29 cellular contexts compared by ENCODE assay signal in genomic region chr14:30569216-30569902, GRCh38. TPM values are rescaled to one million over a fixed set of nuclear protein-coding genes. Genes with fewer than 3 reads are reported as not detected.
DNase-seq lines count a peak whose midpoint lies in the region; FAIRE-seq and TF ChIP-seq lines count a peak whose summit lies in the region.
"Had no signal": no experiment of that assay in that cellular context is flagged by ENCODE, and none has a peak within 500 bp of the region (broad histone marks: within the 10 kb centered on the region; RNA-seq: fewer than 3 reads in every experiment).

No MANE protein-coding gene starts in this region.

- no peak overlapping the region for H2BK20ac ChIP-seq in H1 (ENCODE audit: low read length)

- no peak overlapping the region for H3K23ac ChIP-seq in H1 (ENCODE audit: insufficient read length)

- H3K36me3 ChIP-seq in mammary epithelial cell (ENCODE audit: insufficient read depth, low read length) (peaks cover 2% of the 10 kb centered on the region), H1 (ENCODE audit: control insufficient read depth in 2 of 4, insufficient read depth in 4 of 4, low read length in 3 of 4) (no peaks in the 10 kb centered on the region; a peak in 1 of 8 replicates)
- H3K36me3 ChIP-seq: brain microvascular endothelial cell, colonic mucosa, SJCRH30, vagina had no signal

- H3K9me3 Mint-ChIP-seq in MCF 10A (ENCODE audit: unreplicated experiment) (peaks cover 6% of the 10 kb centered on the region), progenitor cell of endocrine pancreas (ENCODE audit: low read depth) (peaks cover 7% of the 10 kb centered on the region)
- no peaks in the 10 kb centered on the region for H3K9me3 Mint-ChIP-seq in activated CD4-positive, alpha-beta memory T cell treated with anti-CD3 and anti-CD28 coated beads for 36 hours
- H3K9me3 Mint-ChIP-seq: activated T-cell treated with anti-CD3 and anti-CD28 coated beads, Interleukin-2, amount 50 U/mL, for 72 hours had no signal

- H3K9me3 ChIP-seq in mammary epithelial cell (replicated peaks; ENCODE audit: insufficient read depth, low read length) (no peaks in the 10 kb centered on the region), H1 (ENCODE audit: insufficient read depth in 2 of 2, low read depth in 1 of 2, low read length in 1 of 2) (no peaks in the 10 kb centered on the region)
- H3K9me3 ChIP-seq: colonic mucosa, SJCRH30, vagina had no signal

- H3K27me3 ChIP-seq in mammary epithelial cell (ENCODE audit: insufficient read depth, low read length) (no peaks in the 10 kb centered on the region), H1 (replicated peaks in 1 of 4; ENCODE audit: control insufficient read depth in 3 of 4, extremely low read depth in 1 of 4, insufficient read depth in 3 of 4, low read length in 3 of 4) (no peaks in the 10 kb centered on the region)
- H3K27me3 ChIP-seq: BLaER1, brain microvascular endothelial cell, colonic mucosa, SJCRH30, vagina had no signal

- H3K4me2 ChIP-seq in mammary epithelial cell (ENCODE audit: insufficient read depth, low read depth, low read length) = no peak overlapping the region
- H3K4me2 ChIP-seq in H1 (ENCODE audit: insufficient read depth in 1 of 2, low read depth in 2 of 2, low read length in 2 of 2) = no peak overlapping the region; a peak in 2 of 4 replicates
- H3K4me2 ChIP-seq: BLaER1, smooth muscle cell had no signal

- no peak overlapping the region for H3K56ac ChIP-seq in H1 (replicated peaks; ENCODE audit: insufficient read length, low read depth, low read length)

- H3K4me3 ChIP-seq in mammary epithelial cell (replicated peaks in 1 of 3; ENCODE audit: insufficient read depth in 1 of 3, low read depth in 2 of 3, low read length in 3 of 3) = no peak overlapping the region
- H3K4me3 ChIP-seq in H1 (ENCODE audit: extremely low read depth in 1 of 4, insufficient read depth in 2 of 4, low read depth in 3 of 4, low read length in 4 of 4) = no peak overlapping the region
- H3K4me3 ChIP-seq: BLaER1, colonic mucosa, SJCRH30, smooth muscle cell, vagina had no signal

- TF ChIP-seq RAD21 in H1 (IDR thresholded peaks at IDR 0.05 in 1 of 2, conservative IDR thresholded peaks at IDR 0.05 in 1 of 2; ENCODE audit: low read depth in 2 of 2, low read length in 2 of 2) = no peak

- DNase-seq in MCF 10A (ENCODE audit: unreplicated experiment) = no peak
- DNase-seq in mammary epithelial cell = no peak
- peak; percentile 85 for DNase-seq in NCI-H82 treated with DMSO at 0.1 percent for 48 hours (lab: John Stamatoyannopoulos, UW; ENCODE audit: unreplicated experiment)
- DNase-seq in H1 (ENCODE audit: low read depth in 1 of 2, low spot score in 2 of 2) = no peak
- no peak for DNase-seq in progenitor cell of endocrine pancreas (ENCODE audit: low spot score, unreplicated experiment)
- DNase-seq in head of caudate nucleus = no peak
- no peak for DNase-seq in SW480 (ENCODE audit: low spot score)
- DNase-seq in activated CD4-positive, alpha-beta memory T cell treated with anti-CD3 and anti-CD28 coated beads for 36 hours = no peak
- DNase-seq: activated T-cell treated with anti-CD3 and anti-CD28 coated beads, Interleukin-2, amount 50 U/mL, for 72 hours; brain microvascular endothelial cell; colonic mucosa; DMS 273 treated with DMSO at 0.1 percent for 48 hours; HCEC 1CT; hippocampal formation; KBM-7; naive thymus-derived CD4-positive, alpha-beta T cell; NCI-H2081 treated with DMSO at 0.1 percent for 48 hours; NCI-H510A treated with DMSO at 0.1 percent for 48 hours; SJCRH30; substantia nigra; T-helper 9 cell had no signal

- POLR2A ChIA-PET in MCF 10A (lab: Yijun Ruan, JAX) (interaction anchor here (1.0 to 2.6 kb wide), 3 partner anchors 9 to 11 kb away, joined by 3 to 10 read pairs (median 6); partner anchors contain the start of gene G2E3), H1 (lab: Charles Lee; ENCODE audit: partially characterized antibody) (no interaction called here)
- POLR2A ChIA-PET in activated CD4-positive, alpha-beta memory T cell treated with anti-CD3 and anti-CD28 coated beads for 36 hours (lab: Charles Lee) = no interaction called here

- no peak overlapping the region for H2BK5ac ChIP-seq in H1 (ENCODE audit: low read depth, low read length)

- H3K27ac ChIP-seq in mammary epithelial cell (ENCODE audit: insufficient read depth, low read depth, low read length) (no peak overlapping the region), H1 (ENCODE audit: low read depth, low read length) (no peak overlapping the region)
- H3K27ac ChIP-seq: BLaER1, brain microvascular endothelial cell, colonic mucosa, HL-60, SJCRH30, vagina had no signal

- no peak overlapping the region for H2AFZ ChIP-seq in mammary epithelial cell (ENCODE audit: low read depth, low read length)
- H2AFZ ChIP-seq in H1 (ENCODE audit: low read length) = no peak overlapping the region

- WGBS in mammary epithelial cell (ENCODE audit: low coverage, missing lambda C conversion rate) = 88% methylated on average over 2 of the region's 2 CpGs
- 62% methylated on average over 2 of the region's 2 CpGs; no CpG with 5 or more reads in 1 of the 2 experiments for WGBS in H1 (ENCODE audit: extremely low coverage in 1 of 2, insufficient coverage in 1 of 2, insufficient read length in 1 of 2, insufficient replicate concordance in 2 of 2, low coverage in 1 of 2, low lambda C conversion rate in 2 of 2, missing lambda C conversion rate in 1 of 2), 2 experiments

- TF ChIP-seq POLR2A in H1 (IDR thresholded peaks at IDR 0.05; ENCODE audit: control extremely low read depth in 1 of 2, low read depth in 2 of 2, low read length in 2 of 2) = no peak

- in situ Hi-C loops in mammary epithelial cell (cut with MboI; ENCODE audit: low sequenced_read_pairs in 2 of 2) = no loop called here

- no peak for TF ChIP-seq CTCF in MCF 10A (IDR thresholded peaks at IDR 0.05; ENCODE audit: unreplicated experiment)
- no peak for TF ChIP-seq CTCF in mammary epithelial cell (conservative IDR thresholded peaks at IDR 0.05 in 1 of 2, IDR thresholded peaks at IDR 0.05 in 1 of 2; ENCODE audit: extremely low read depth in 1 of 2, insufficient read depth in 1 of 2, low read depth in 1 of 2, low read length in 2 of 2)
- TF ChIP-seq CTCF in H1 (IDR thresholded peaks at IDR 0.05; ENCODE audit: control extremely low read depth in 1 of 3, insufficient read depth in 1 of 3, low read depth in 1 of 3, low read length in 3 of 3) = no peak
- no peak for TF ChIP-seq CTCF in progenitor cell of endocrine pancreas (IDR thresholded peaks at IDR 0.05; ENCODE audit: unreplicated experiment)

- H3K27ac Mint-ChIP-seq in MCF 10A (ENCODE audit: low read depth, unreplicated experiment) = peak overlapping the region; percentile 52
- peak overlapping the region; percentile 34 for H3K27ac Mint-ChIP-seq in progenitor cell of endocrine pancreas
- no peak overlapping the region for H3K27ac Mint-ChIP-seq in activated CD4-positive, alpha-beta memory T cell treated with anti-CD3 and anti-CD28 coated beads for 36 hours
- H3K27ac Mint-ChIP-seq: activated naive CD8-positive, alpha-beta T cell; activated T-cell treated with anti-CD3 and anti-CD28 coated beads, Interleukin-2, amount 50 U/mL, for 72 hours had no signal

- H3K36me3 Mint-ChIP-seq in MCF 10A (ENCODE audit: insufficient read depth, unreplicated experiment) (peaks cover 7% of the 10 kb centered on the region), progenitor cell of endocrine pancreas (ENCODE audit: insufficient read depth) (peaks cover 8% of the 10 kb centered on the region)
- peaks cover 4% of the 10 kb centered on the region for H3K36me3 Mint-ChIP-seq in activated CD4-positive, alpha-beta memory T cell treated with anti-CD3 and anti-CD28 coated beads for 36 hours

- peaks cover 6% of the 10 kb centered on the region for H4K20me1 ChIP-seq in mammary epithelial cell (ENCODE audit: insufficient read depth, low read length)
- peaks cover 20 to 35% of the 10 kb centered on the region in 2 experiments for H4K20me1 ChIP-seq in H1 (replicated peaks in 1 of 2; ENCODE audit: control insufficient read depth in 1 of 2, insufficient read depth in 2 of 2, low read length in 2 of 2)

- no peak overlapping the region for H2BK120ac ChIP-seq in H1 (replicated peaks; ENCODE audit: low read depth, low read length)

- H4K8ac ChIP-seq in H1 (ENCODE audit: extremely low read depth, insufficient read depth, low read length) = no peak overlapping the region

- BruUV-seq in MCF 10A (replicated peaks; lab: Mats Ljungman, UMichigan) (no TSS peak), mammary epithelial cell (replicated peaks; lab: Mats Ljungman, UMichigan) (no TSS peak)

- H3K27me3 Mint-ChIP-seq in MCF 10A (ENCODE audit: insufficient read depth, unreplicated experiment) = no peaks in the 10 kb centered on the region
- H3K27me3 Mint-ChIP-seq in progenitor cell of endocrine pancreas = no peaks in the 10 kb centered on the region
- no peaks in the 10 kb centered on the region for H3K27me3 Mint-ChIP-seq in activated CD4-positive, alpha-beta memory T cell treated with anti-CD3 and anti-CD28 coated beads for 36 hours
- H3K27me3 Mint-ChIP-seq: activated naive CD8-positive, alpha-beta T cell; naive thymus-derived CD4-positive, alpha-beta T cell had no signal

- dilution Hi-C loops in mammary epithelial cell (cut with HindIII; ENCODE audit: low sequenced_read_pairs) = no loop called here

- no peak overlapping the region for H3K18ac ChIP-seq in H1 (ENCODE audit: extremely low read depth, low read length)

- peak; percentile 42 for FAIRE-seq in H1 (lab: Jason Lieb, UNC)
- FAIRE-seq: endometrium, GM12892, keratinocyte had no signal

- H3K4me3 Mint-ChIP-seq in MCF 10A (ENCODE audit: unreplicated experiment) = no peak overlapping the region
- H3K4me3 Mint-ChIP-seq in progenitor cell of endocrine pancreas (ENCODE audit: low read depth) = no peak overlapping the region
- no peak overlapping the region for H3K4me3 Mint-ChIP-seq in activated CD4-positive, alpha-beta memory T cell treated with anti-CD3 and anti-CD28 coated beads for 36 hours
- H3K4me3 Mint-ChIP-seq: activated naive CD8-positive, alpha-beta T cell; activated T-cell treated with anti-CD3 and anti-CD28 coated beads, Interleukin-2, amount 50 U/mL, for 72 hours had no signal

- no peak overlapping the region for H4K5ac ChIP-seq in H1 (ENCODE audit: insufficient read length, low read depth, low read length)

- CTCF ChIA-PET in MCF 10A (lab: Yijun Ruan, JAX) = interaction anchor here (0.6 kb wide), 1 partner anchor 12 kb away, joined by 3 read pairs; no protein-coding TSS in a partner anchor
- CTCF ChIA-PET in mammary epithelial cell (lab: Charles Lee; ENCODE audit: low non-redundant PET) = no interaction called here
- CTCF ChIA-PET in H1 (lab: Charles Lee; ENCODE audit: partially characterized antibody) = no interaction called here
- CTCF ChIA-PET in activated CD4-positive, alpha-beta memory T cell treated with anti-CD3 and anti-CD28 coated beads for 36 hours (lab: Charles Lee) = no interaction called here

- no peak for TF ChIP-seq EP300 in H1 (IDR thresholded peaks at IDR 0.05; ENCODE audit: borderline replicate concordance in 1 of 2, low read depth in 2 of 2, low read length in 2 of 2)

- H2BK12ac ChIP-seq in H1 (ENCODE audit: low read depth, low read length) = no peak overlapping the region

- H4K91ac ChIP-seq in H1 (replicated peaks; ENCODE audit: insufficient read length, low read length) = no peak overlapping the region

- peaks cover 99% of the 10 kb centered on the region for H3K79me2 ChIP-seq in mammary epithelial cell (ENCODE audit: insufficient read depth, low read length)
- H3K79me2 ChIP-seq in H1 (ENCODE audit: control insufficient read depth in 1 of 2, insufficient read depth in 2 of 2, low read length in 2 of 2) = peaks cover 45 to 100% of the 10 kb centered on the region in 2 experiments

- H3K79me1 ChIP-seq in H1 (ENCODE audit: low read depth, low read length) = peaks cover 4% of the 10 kb centered on the region; the same call in 1 of the 2 replicates

- intact Hi-C loops in MCF 10A (cut with micrococcal nuclease) = no loop called here
- intact Hi-C loops in mammary epithelial cell (cut with micrococcal nuclease) = no loop called here
- intact Hi-C loops in head of caudate nucleus (cut with DNase I) = no loop called here
- intact Hi-C loops in activated CD4-positive, alpha-beta memory T cell treated with anti-CD3 and anti-CD28 coated beads for 36 hours (cut with micrococcal nuclease) = no loop called here

- no peak overlapping the region for H3K4ac ChIP-seq in H1 (replicated peaks; ENCODE audit: insufficient read length, low read depth, low read length)

- no peak overlapping the region for H3K14ac ChIP-seq in H1 (ENCODE audit: insufficient read length)

- H3K4me1 Mint-ChIP-seq in MCF 10A (ENCODE audit: insufficient read depth, unreplicated experiment) = peaks cover 71% of the 10 kb centered on the region
- H3K4me1 Mint-ChIP-seq in progenitor cell of endocrine pancreas (ENCODE audit: low read depth) = peaks cover 19% of the 10 kb centered on the region
- peaks cover 79% of the 10 kb centered on the region for H3K4me1 Mint-ChIP-seq in activated CD4-positive, alpha-beta memory T cell treated with anti-CD3 and anti-CD28 coated beads for 36 hours (ENCODE audit: low read depth)

- no peaks in the 10 kb centered on the region for H3K23me2 ChIP-seq in H1 (ENCODE audit: low read depth, low read length)

- no peak overlapping the region for H2AK5ac ChIP-seq in H1 (ENCODE audit: low read depth, low read length)

- no peak overlapping the region for H2BK15ac ChIP-seq in H1 (ENCODE audit: low read length)

- H3K9ac ChIP-seq in mammary epithelial cell (ENCODE audit: insufficient read depth, low read length) (no peak overlapping the region), H1 (replicated peaks in 1 of 4; ENCODE audit: extremely low read depth in 1 of 4, low read depth in 3 of 4, low read length in 3 of 4) (no peak overlapping the region)
- H3K9ac ChIP-seq: BLaER1 had no signal

- H3K4me1 ChIP-seq in mammary epithelial cell (ENCODE audit: insufficient read depth, low read length) (no peaks in the 10 kb centered on the region), H1 (replicated peaks in 1 of 4; ENCODE audit: control insufficient read depth in 3 of 4, insufficient read depth in 4 of 4, low read length in 3 of 4) (peaks cover 0 to 10% (median 4%) of the 10 kb centered on the region in 4 experiments; a peak in 3 of 7 replicates)
- H3K4me1 ChIP-seq: BLaER1, colonic mucosa had no signal

RNA-seq across cellular contexts. Expression of gene G2E3, which starts 10.4 kb away (rescaled TPM):
- 34.1 and 34.7 TPM in 2 replicates for total RNA-seq in MCF 10A (2022)
- 10 to 100 TPM; 14.5 to 37.0 TPM for total RNA-seq in mammary epithelial cell
- 12.1 TPM for polyA plus RNA-seq in mammary epithelial cell
- polyA minus RNA-seq in mammary epithelial cell = 17.0 TPM
- total RNA-seq in H1 (2021; fragmentation: NEBNext Ultra II Directional; extraction: Animal tissue kit (Norgen Biotek cat#: 25700)) = 72.0 and 75.9 TPM in 2 replicates
- polyA plus RNA-seq in H1 (2011; rRNA removed) = 5.7 and 9.2 TPM in 2 replicates
- 16.2 TPM for polyA plus RNA-seq in H1 (2011; cell fraction: cytosol; rRNA removed)
- 6.8 TPM for polyA plus RNA-seq in H1 (2011; cell fraction: nucleus; rRNA removed)
- polyA plus RNA-seq in H1 (2012, experiment 1 of 2) = 17.0 to 48.6 TPM (median 29.4 TPM) in 4 replicates
- polyA plus RNA-seq in H1 (2012, experiment 2 of 2) = 1.3 TPM
- 103 TPM for polyA plus RNA-seq in H1 (2013, experiment 1 of 2)
- 113 TPM for polyA plus RNA-seq in H1 (2013, experiment 2 of 2)
- 28.0 and 37.5 TPM in 2 replicates for polyA minus RNA-seq in H1 (2011; rRNA and poly(A)+ RNA removed)
- polyA minus RNA-seq in H1 (2011; cell fraction: cytosol; rRNA and poly(A)+ RNA removed) = 35.2 TPM
- 48.0 TPM for polyA minus RNA-seq in H1 (2011; cell fraction: nucleus; rRNA and poly(A)+ RNA removed)
- 30.6 and 31.4 TPM in 2 replicates for total RNA-seq in progenitor cell of endocrine pancreas
- 10 to 100 TPM; 25.3 to 31.2 TPM for total RNA-seq in activated CD4-positive, alpha-beta memory T cell treated with anti-CD3 and anti-CD28 coated beads for 36 hours

RNA-seq across cellular contexts. Expression of gene SCFD1, which starts 52.8 kb away (rescaled TPM):
- total RNA-seq in MCF 10A (2022) (113 and 126 TPM in 2 replicates), mammary epithelial cell (10 to 100 TPM; 72.1 to 72.8 TPM), progenitor cell of endocrine pancreas (90.9 and 97.6 TPM in 2 replicates)
- polyA plus RNA-seq in mammary epithelial cell (30.9 TPM), H1 (2011; rRNA removed) (19.6 and 32.8 TPM in 2 replicates)
- 55.6 TPM for polyA minus RNA-seq in mammary epithelial cell
- total RNA-seq in H1 (2021; fragmentation: NEBNext Ultra II Directional; extraction: Animal tissue kit (Norgen Biotek cat#: 25700)) = 64.5 and 65.6 TPM in 2 replicates
- polyA plus RNA-seq in H1 (2011; cell fraction: cytosol; rRNA removed) = 40.3 TPM
- 12.4 TPM for polyA plus RNA-seq in H1 (2011; cell fraction: nucleus; rRNA removed)
- polyA plus RNA-seq in H1 (2012, experiment 1 of 2) = 34.9 to 59.7 TPM (median 37.5 TPM) in 4 replicates
- polyA plus RNA-seq in H1 (2012, experiment 2 of 2) = 4.6 TPM
- polyA plus RNA-seq in H1 (2013, experiment 1 of 2) = 88.6 TPM
- polyA plus RNA-seq in H1 (2013, experiment 2 of 2) = 94.3 TPM
- polyA minus RNA-seq in H1 (2011; rRNA and poly(A)+ RNA removed) = 56.7 and 74.6 TPM in 2 replicates
- polyA minus RNA-seq in H1 (2011; cell fraction: cytosol; rRNA and poly(A)+ RNA removed) = 41.0 TPM
- 152 TPM for polyA minus RNA-seq in H1 (2011; cell fraction: nucleus; rRNA and poly(A)+ RNA removed)
- 10 to 100 TPM; 52.6 to 56.5 TPM for total RNA-seq in activated CD4-positive, alpha-beta memory T cell treated with anti-CD3 and anti-CD28 coated beads for 36 hours
